In genomic region chr12:17108877-17109520, GRCh38 we compare ENCODE assay signal across 19 cellular contexts.
DNase-seq lines count a peak whose midpoint lies in the region; FAIRE-seq and TF ChIP-seq lines count a peak whose summit lies in the region.
"Had no signal": no experiment of that assay in that cellular context is flagged by ENCODE, and none has a peak within 500 bp of the region (broad histone marks: within the 10 kb centered on the region; RNA-seq: fewer than 3 reads in every experiment).

No MANE protein-coding gene starts in this region.

- no peaks in the 10 kb centered on the region for H3K4me1 ChIP-seq in HEK293 (ENCODE audit: control insufficient read depth, insufficient read depth, low read length)
- H3K4me1 ChIP-seq: Peyer's patch, stomach had no signal

- no peaks in the 10 kb centered on the region for H3K36me3 ChIP-seq in HEK293 (ENCODE audit: control insufficient read depth in 2 of 2, insufficient read depth in 1 of 2, low read length in 2 of 2)
- H3K36me3 ChIP-seq in kidney epithelial cell (ENCODE audit: control insufficient read depth, insufficient read depth, low read length) = no peaks in the 10 kb centered on the region
- H3K36me3 ChIP-seq: Peyer's patch, stomach had no signal

- H3K4me3 ChIP-seq in HEK293 (ENCODE audit: low read depth, low read length) (no peak overlapping the region), kidney epithelial cell (ENCODE audit: low read depth, low read length) (no peak overlapping the region)
- H3K4me3 ChIP-seq: Peyer's patch, skin epidermis, stomach had no signal

- POLR2A ChIA-PET in HEK293 (lab: Yijun Ruan, JAX) = no interaction called here

- H3K4me3 Mint-ChIP-seq in activated T-cell treated with anti-CD3 and anti-CD28 coated beads, Interleukin-2, amount 50 U/mL, for 24 hours = no peak overlapping the region
- H3K4me3 Mint-ChIP-seq: activated CD4-positive, alpha-beta T cell treated with anti-CD3 and anti-CD28 coated beads, Interleukin-2, amount 10 ng/mL, durations not matched to agents 24 days and 14 days; activated T-cell treated with anti-CD3 and anti-CD28 coated beads, Interleukin-2, amount 50 U/mL, for 72 hours had no signal

- H3K27me3 Mint-ChIP-seq in activated T-cell treated with anti-CD3 and anti-CD28 coated beads, Interleukin-2, amount 50 U/mL, for 24 hours = no peaks in the 10 kb centered on the region
- H3K27me3 Mint-ChIP-seq: activated CD4-positive, alpha-beta T cell treated with anti-CD3 and anti-CD28 coated beads, Interleukin-2, amount 10 ng/mL, durations not matched to agents 24 days and 14 days had no signal

- no peak overlapping the region for H3K27ac ChIP-seq in HEK293 (ENCODE audit: extremely low read depth, low read depth, low read length)
- H3K27ac ChIP-seq: C4-2B, Peyer's patch, skin epidermis, stomach had no signal

- CTCF ChIA-PET in HEK293 (lab: Yijun Ruan, JAX) = no interaction called here

- no peak overlapping the region for H3K27ac Mint-ChIP-seq in activated T-cell treated with anti-CD3 and anti-CD28 coated beads, Interleukin-2, amount 50 U/mL, for 24 hours
- H3K27ac Mint-ChIP-seq: activated CD4-positive, alpha-beta T cell treated with anti-CD3 and anti-CD28 coated beads, Interleukin-2, amount 10 ng/mL, durations not matched to agents 24 days and 14 days; activated T-cell treated with anti-CD3 and anti-CD28 coated beads, Interleukin-2, amount 50 U/mL, for 72 hours had no signal

- TF ChIP-seq CTCF in HEK293 (tag by site-specific recombination; IDR thresholded peaks at IDR 0.05) (no peak), kidney epithelial cell (IDR thresholded peaks at IDR 0.05; ENCODE audit: insufficient read depth, low read length, poor library complexity, severe bottlenecking) (no peak)

- peak; percentile 95 for FAIRE-seq in RCC 7860 (lab: Jason Lieb, UNC)
- FAIRE-seq: HTR-8/SVneo had no signal

- no peaks in the 10 kb centered on the region for H3K27me3 ChIP-seq in kidney epithelial cell (ENCODE audit: control insufficient read depth, insufficient read depth, low read length)
- H3K27me3 ChIP-seq: Peyer's patch, stomach had no signal

- H3K36me3 Mint-ChIP-seq in activated T-cell treated with anti-CD3 and anti-CD28 coated beads, Interleukin-2, amount 50 U/mL, for 24 hours (ENCODE audit: low read depth) = no peaks in the 10 kb centered on the region

- no peaks in the 10 kb centered on the region for H3K9me3 ChIP-seq in HEK293 (ENCODE audit: control insufficient read depth, insufficient read depth, low read depth, low read length)
- H3K9me3 ChIP-seq: Peyer's patch, stomach had no signal

- no peaks in the 10 kb centered on the region for H3K4me1 Mint-ChIP-seq in activated T-cell treated with anti-CD3 and anti-CD28 coated beads, Interleukin-2, amount 50 U/mL, for 24 hours (ENCODE audit: low read depth)
- H3K4me1 Mint-ChIP-seq: activated CD4-positive, alpha-beta T cell treated with anti-CD3 and anti-CD28 coated beads, Interleukin-2, amount 10 ng/mL, durations not matched to agents 24 days and 14 days had no signal

- H3K9me3 Mint-ChIP-seq in activated T-cell treated with anti-CD3 and anti-CD28 coated beads, Interleukin-2, amount 50 U/mL, for 24 hours = peaks cover 10% of the 10 kb centered on the region

- DNase-seq in NCI-H1694 treated with DMSO at 0.1 percent for 48 hours (lab: John Stamatoyannopoulos, UW) (peak; percentile 58), RCC 7860 (ENCODE audit: low spot score) (peak; percentile 87), kidney epithelial cell (ENCODE audit: low read depth) (peak; percentile 19), pons (ENCODE audit: low spot score) (no peak), GDM1 (lab: John Stamatoyannopoulos, UW) (no peak), T-helper 9 cell (no peak)
- DNase-seq in activated T-cell treated with anti-CD3 and anti-CD28 coated beads, Interleukin-2, amount 50 U/mL, for 24 hours = no peak
- DNase-seq: activated CD4-positive, alpha-beta T cell treated with anti-CD3 and anti-CD28 coated beads, Interleukin-2, amount 10 ng/mL, durations not matched to agents 24 days and 14 days; activated T-cell treated with anti-CD3 and anti-CD28 coated beads, Interleukin-2, amount 50 U/mL, for 72 hours; aorta; HCEC 1CT; NCI-H2029; nucleus accumbens; Peyer's patch; stomach had no signal

TF ChIP-seq in HEK293, 187 proteins besides CTCF, POLR2A, EP300 and RAD21:
- 0 out of 2 replicates have a peak, but pooled peaks have one; percentile 32 for TF ChIP-seq MEIS1 (CRISPR knock-in tag; IDR thresholded peaks at IDR 0.05; ENCODE audit: borderline replicate concordance)
- TF ChIP-seq ZNF501 (tag by site-specific recombination; IDR thresholded peaks at IDR 0.05) = no peak

Comparison
In these comparisons a context has a peak if more than half of its experiments do, and no peak if none do; other contexts are left out.
1. DNase-seq: peak in NCI-H1694 treated with DMSO at 0.1 percent for 48 hours (single experiment), RCC 7860 (single experiment) and kidney epithelial cell (single experiment); none in pons (single experiment), GDM1 (single experiment), activated T-cell treated with anti-CD3 and anti-CD28 coated beads, Interleukin-2, amount 50 U/mL, for 24 hours (single experiment) and T-helper 9 cell (single experiment).